In genomic region chr2:23924589-23925359, GRCh38 we compare ENCODE assay signal across 9 cellular contexts. TPM values are rescaled to one million over a fixed set of nuclear protein-coding genes. Genes with fewer than 3 reads are reported as not detected.
A peak's percentile ranks its signal among the peaks of the same experiment; 100 is the strongest.
DNase-seq lines count a peak whose midpoint lies in the region; ATAC-seq and TF ChIP-seq lines count a peak whose summit lies in the region.
"Had no signal": no experiment of that assay in that cellular context is flagged by ENCODE, and none has a peak within 500 bp of the region (broad histone marks: within the 10 kb centered on the region; RNA-seq: fewer than 3 reads in every experiment).

No MANE protein-coding gene starts in this region.

- intact Hi-C loops in naive thymus-derived CD4-positive, alpha-beta T cell (cut with micrococcal nuclease): loop anchor here (5.0 to 10.0 kb wide), 3 partner anchors 50 to 568 kb away; partner anchors contain the start of genes KLHL29 (in 1 of the 2) and NCOA1 (in 1 of the 2)

- peaks cover 0 to 5% (median 0%) of the 10 kb centered on the region in 5 donors for H3K36me3 Mint-ChIP-seq in naive thymus-derived CD4-positive, alpha-beta T cell

- peak overlapping the region; percentile 95 to 99 (median 98) for H3K4me3 Mint-ChIP-seq in naive thymus-derived CD4-positive, alpha-beta T cell

- H3K36me3 ChIP-seq in BE2C: no peaks in the 10 kb centered on the region
- no peaks in the 10 kb centered on the region for H3K36me3 ChIP-seq in HUES48 (ENCODE audit: control insufficient read depth, insufficient read depth, low read length)
- no peaks in the 10 kb centered on the region for H3K36me3 ChIP-seq in brain microvascular endothelial cell (replicated peaks)
- peaks cover 0 to 8% (median 0%) of the 10 kb centered on the region in 3 experiments for H3K36me3 ChIP-seq in naive thymus-derived CD4-positive, alpha-beta T cell (ENCODE audit: control insufficient read depth in 2 of 3, insufficient read depth in 3 of 3, low read length in 3 of 3)

- DNase-seq in BE2C (no peak), brain microvascular endothelial cell (no peak), hepatic stellate cell (ENCODE audit: low spot score) (no peak), medulla oblongata (ENCODE audit: extremely low spot score) (no peak)
- no peak for DNase-seq in naive thymus-derived CD4-positive, alpha-beta T cell
- DNase-seq: Kasumi-1 had no signal

- H3K9ac ChIP-seq in HUES48 (ENCODE audit: low read depth, low read length): no peak overlapping the region

- TF ChIP-seq CTCF in BE2C (IDR thresholded peaks at IDR 0.05; ENCODE audit: low read depth, low read length) (no peak), brain microvascular endothelial cell (IDR thresholded peaks at IDR 0.05; ENCODE audit: low read depth, low read length, missing control alignments) (no peak)

- H3K27me3 ChIP-seq in BE2C (no peaks in the 10 kb centered on the region), HUES48 (ENCODE audit: control insufficient read depth, insufficient read depth, low read length) (no peaks in the 10 kb centered on the region), brain microvascular endothelial cell (replicated peaks) (no peaks in the 10 kb centered on the region)
- H3K27me3 ChIP-seq in naive thymus-derived CD4-positive, alpha-beta T cell (ENCODE audit: control insufficient read depth in 2 of 2, insufficient read depth in 2 of 2, low read length in 2 of 2): no peaks in the 10 kb centered on the region

- peaks cover 44 to 77% (median 62%) of the 10 kb centered on the region in 7 donors for H3K4me1 Mint-ChIP-seq in naive thymus-derived CD4-positive, alpha-beta T cell

- no peaks in the 10 kb centered on the region; the same call in 1 of the 2 replicates for H3K4me1 ChIP-seq in BE2C
- 0 out of 2 replicates have a peak, but pooled peaks cover 8% of the 10 kb centered on the region for H3K4me1 ChIP-seq in HUES48 (ENCODE audit: control insufficient read depth, insufficient read depth, low read length)
- peaks cover 24 to 31% of the 10 kb centered on the region in 2 donors for H3K4me1 ChIP-seq in naive thymus-derived CD4-positive, alpha-beta T cell (ENCODE audit: control insufficient read depth in 2 of 2, insufficient read depth in 2 of 2, low read length in 2 of 2)

- H3K27me3 Mint-ChIP-seq in naive thymus-derived CD4-positive, alpha-beta T cell: peaks cover 0 to 4% (median 0%) of the 10 kb centered on the region in 5 donors

- H3K4me3 ChIP-seq in BE2C (ENCODE audit: low read depth, low read length) (peak overlapping the region; percentile 97), HUES48 (ENCODE audit: low read depth, low read length) (peak overlapping the region; percentile 83), brain microvascular endothelial cell (ENCODE audit: low read depth, low read length) (peak overlapping the region; percentile 86)
- H3K4me3 ChIP-seq in naive thymus-derived CD4-positive, alpha-beta T cell (ENCODE audit: low read length): peak overlapping the region; percentile 94

- POLR2A ChIA-PET in naive thymus-derived CD4-positive, alpha-beta T cell (lab: Charles Lee): interaction anchor here (0.6 to 6.9 kb wide), 7 partner anchors 15 to 152 kb away, joined by 3 to 137 read pairs (median 4); partner anchors contain the start of genes SF3B6, UBXN2A and WDCP

- H3K9me3 ChIP-seq in BE2C (no peaks in the 10 kb centered on the region), HUES48 (ENCODE audit: control insufficient read depth, insufficient read depth, low read length) (no peaks in the 10 kb centered on the region)
- H3K9me3 ChIP-seq in naive thymus-derived CD4-positive, alpha-beta T cell (ENCODE audit: control insufficient read depth in 2 of 3, low read length in 3 of 3): no peaks in the 10 kb centered on the region

- ATAC-seq in naive thymus-derived CD4-positive, alpha-beta T cell: no peak
- no peak for ATAC-seq in HG03175 (IDR thresholded peaks at IDR 0.05; ENCODE audit: unreplicated experiment)
- ATAC-seq in GM19351 (IDR thresholded peaks at IDR 0.05; ENCODE audit: unreplicated experiment): no peak

- peak overlapping the region in 7 of 9 donors; percentile 95 to 99 (median 98) for H3K27ac Mint-ChIP-seq in naive thymus-derived CD4-positive, alpha-beta T cell

- H3K27ac ChIP-seq in HUES48 (ENCODE audit: low read depth, low read length) (no peak overlapping the region), brain microvascular endothelial cell (no peak overlapping the region)
- peak overlapping the region; percentile 97 for H3K27ac ChIP-seq in naive thymus-derived CD4-positive, alpha-beta T cell (ENCODE audit: low read depth, low read length)

- H3K9me3 Mint-ChIP-seq in naive thymus-derived CD4-positive, alpha-beta T cell: no peaks in the 10 kb centered on the region

- CTCF ChIA-PET in naive thymus-derived CD4-positive, alpha-beta T cell (lab: Charles Lee): interaction anchor here (0.6 to 3.8 kb wide), 4 partner anchors 15 to 160 kb away, joined by 3 to 24 read pairs (median 5); partner anchors contain the start of gene UBXN2A

- in situ Hi-C loops in brain microvascular endothelial cell (cut with HindIII; ENCODE audit: low pct_ligation_motif_present, low sequenced_read_pairs): loop anchor here (25.0 kb wide), 1 partner anchor 112 kb away; no protein-coding TSS in a partner anchor

RNA-seq across cellular contexts. Expression of gene ATAD2B, which starts 2.1 kb away (rescaled TPM):
- 3.4 TPM for polyA plus RNA-seq in BE2C (2012; ENCODE audit: insufficient read depth, insufficient read length, low read depth)
- total RNA-seq in naive thymus-derived CD4-positive, alpha-beta T cell: 10 to 100 TPM; 31.8 to 55.8 (median 43.3) TPM
- 10 to 100 TPM; 10.2 to 13.0 TPM for polyA plus RNA-seq in naive thymus-derived CD4-positive, alpha-beta T cell

RNA-seq across cellular contexts. Expression of gene UBXN2A, which starts 15.5 kb away (rescaled TPM):
- polyA plus RNA-seq in BE2C (2012; ENCODE audit: insufficient read depth, insufficient read length, low read depth): 5.4 TPM
- total RNA-seq in naive thymus-derived CD4-positive, alpha-beta T cell: 10 to 100 TPM; 11.5 to 13.5 (median 12.4) TPM
- 1 to 10 TPM; 9.2 to 9.7 TPM for polyA plus RNA-seq in naive thymus-derived CD4-positive, alpha-beta T cell
